In genomic region chr19:45340232-45340898, GRCh38 we compare ENCODE assay signal across 9 cellular contexts. TPM values are rescaled to one million over a fixed set of nuclear protein-coding genes. Genes with fewer than 3 reads are reported as not detected.
A peak's percentile ranks its signal among the peaks of the same experiment; 100 is the strongest.
DNase-seq lines count a peak whose midpoint lies in the region; ATAC-seq, FAIRE-seq and TF ChIP-seq lines count a peak whose summit lies in the region.
"Had no signal": no experiment of that assay in that cellular context is flagged by ENCODE, and none has a peak within 500 bp of the region (broad histone marks: within the 10 kb centered on the region; RNA-seq: fewer than 3 reads in every experiment).

KLC3 (plus strand) TSS chr19:45340750; CDS start chr19:45345542, 4,792 bp downstream.

- no peak for TF ChIP-seq POLR2A in endothelial cell of umbilical vein (IDR thresholded peaks at IDR 0.05; ENCODE audit: low read depth, low read length)

- no peak for TF ChIP-seq CTCF in endothelial cell of umbilical vein (IDR thresholded peaks at IDR 0.05; ENCODE audit: extremely low read depth in 1 of 2, insufficient read depth in 1 of 2, low read depth in 1 of 2, low read length in 2 of 2)
- TF ChIP-seq CTCF in parathyroid adenoma (IDR thresholded peaks at IDR 0.05), result no peak

- no peak within 1 kb of the TSS for H3K9ac ChIP-seq in endothelial cell of umbilical vein (replicated peaks; ENCODE audit: extremely low read depth, insufficient read depth, low read length)
- H3K9ac ChIP-seq in parathyroid adenoma, result no peak within 1 kb of the TSS

- H3K4me1 Mint-ChIP-seq in activated CD4-positive, alpha-beta T cell treated with anti-CD3 and anti-CD28 coated beads for 36 hours, result peaks cover 6% of the 10 kb centered on the region

- H3K27ac Mint-ChIP-seq in activated CD4-positive, alpha-beta T cell treated with anti-CD3 and anti-CD28 coated beads for 36 hours, result no peak within 1 kb of the TSS

- H3K27me3 Mint-ChIP-seq in activated CD4-positive, alpha-beta T cell treated with anti-CD3 and anti-CD28 coated beads for 36 hours, result peaks cover 18% of the 10 kb centered on the region

- intact Hi-C loops in activated CD4-positive, alpha-beta T cell treated with anti-CD3 and anti-CD28 coated beads for 36 hours (cut with DNase I, micrococcal nuclease), result loop anchor here in 1 of 2 experiments (1.0 kb wide), 1 partner anchor 30 kb away; the partner anchor contains the start of gene ERCC2
- intact Hi-C loops in endothelial cell of umbilical vein (cut with micrococcal nuclease), result no loop called here

- H3K9me3 ChIP-seq in endothelial cell of umbilical vein (replicated peaks; ENCODE audit: control insufficient read depth, insufficient read depth, low read length), result no peaks in the 10 kb centered on the region
- H3K9me3 ChIP-seq in parathyroid adenoma (ENCODE audit: control insufficient read depth, low read length), result no peaks in the 10 kb centered on the region
- no peaks in the 10 kb centered on the region for H3K9me3 ChIP-seq in MG63

- H3K27ac ChIP-seq in endothelial cell of umbilical vein (ENCODE audit: insufficient read depth, low read depth, low read length) (no peak within 1 kb of the TSS), parathyroid adenoma (no peak within 1 kb of the TSS)

- H2AFZ ChIP-seq in endothelial cell of umbilical vein (ENCODE audit: low read depth, low read length) (no peak within 1 kb of the TSS), parathyroid adenoma (peak within 1 kb of the TSS; percentile 87)

- peak within 1 kb of the TSS; percentile 25 for H3K4me3 Mint-ChIP-seq in activated CD4-positive, alpha-beta T cell treated with anti-CD3 and anti-CD28 coated beads for 36 hours

- DNase-seq in NCI-H2029 (lab: John Stamatoyannopoulos, UW), result peak; percentile 9
- DNase-seq in NCI-H2029 treated with DMSO at 0.1 percent for 48 hours (lab: John Stamatoyannopoulos, UW), result no peak
- DNase-seq in activated CD4-positive, alpha-beta T cell treated with anti-CD3 and anti-CD28 coated beads for 36 hours, result peak; percentile 65
- DNase-seq in endothelial cell of umbilical vein (ENCODE audit: low read depth, low spot score), result no peak
- no peak for DNase-seq in SIG-M5 (lab: John Stamatoyannopoulos, UW)
- no peak for DNase-seq in MG63
- no peak for DNase-seq in globus pallidus (ENCODE audit: low spot score)

- no peaks in the 10 kb centered on the region for H3K9me1 ChIP-seq in endothelial cell of umbilical vein (replicated peaks; ENCODE audit: control insufficient read depth, extremely low read depth, insufficient read depth, low read length)

- dilution Hi-C loops in endothelial cell of umbilical vein (cut with MboI; ENCODE audit: extremely low pct_ligation_motif_present, low sequenced_read_pairs), result no loop called here

- POLR2A ChIA-PET in activated CD4-positive, alpha-beta T cell treated with anti-CD3 and anti-CD28 coated beads for 36 hours (lab: Charles Lee), result interaction anchor here (0.6 kb wide), 1 partner anchor 326 kb away, joined by 7 read pairs; no protein-coding TSS in a partner anchor
- POLR2A ChIA-PET in endothelial cell of umbilical vein (lab: Charles Lee), result no interaction called here

- peaks cover 5% of the 10 kb centered on the region for H3K4me1 ChIP-seq in endothelial cell of umbilical vein (ENCODE audit: control insufficient read depth, extremely low read depth, insufficient read depth, low read length)
- no peaks in the 10 kb centered on the region for H3K4me1 ChIP-seq in parathyroid adenoma

- H4K20me1 ChIP-seq in endothelial cell of umbilical vein (replicated peaks; ENCODE audit: control insufficient read depth, extremely low read depth, insufficient read depth, low read length), result no peaks in the 10 kb centered on the region

- H3K36me3 ChIP-seq in endothelial cell of umbilical vein (ENCODE audit: control insufficient read depth in 2 of 2, extremely low read depth in 1 of 2, insufficient read depth in 2 of 2, low read length in 2 of 2) (no peaks in the 10 kb centered on the region), parathyroid adenoma (ENCODE audit: control insufficient read depth, insufficient read depth, low read length) (no peaks in the 10 kb centered on the region), MG63 (no peaks in the 10 kb centered on the region)

- no peaks in the 10 kb centered on the region for H3K36me3 Mint-ChIP-seq in activated CD4-positive, alpha-beta T cell treated with anti-CD3 and anti-CD28 coated beads for 36 hours (ENCODE audit: low read depth)

- H3K79me2 ChIP-seq in endothelial cell of umbilical vein (ENCODE audit: control insufficient read depth, insufficient read depth, low read length) (no peaks in the 10 kb centered on the region), parathyroid adenoma (no peaks in the 10 kb centered on the region)

- H3K9me3 Mint-ChIP-seq in activated CD4-positive, alpha-beta T cell treated with anti-CD3 and anti-CD28 coated beads for 36 hours (ENCODE audit: low read depth), result no peaks in the 10 kb centered on the region

- BruUV-seq in endothelial cell of umbilical vein (replicated peaks; lab: Mats Ljungman, UMichigan), result no TSS peak

- H3K4me3 ChIP-seq in endothelial cell of umbilical vein (replicated peaks in 1 of 3; ENCODE audit: insufficient read depth in 1 of 3, low read depth in 1 of 3, low read length in 3 of 3), result no peak within 1 kb of the TSS
- peak within 1 kb of the TSS; percentile 69 for H3K4me3 ChIP-seq in parathyroid adenoma (ENCODE audit: low read depth, low read length)
- no peak within 1 kb of the TSS for H3K4me3 ChIP-seq in MG63

- H3K4me2 ChIP-seq in endothelial cell of umbilical vein (ENCODE audit: insufficient read depth, low read length), result peak within 1 kb of the TSS; percentile 10
- H3K4me2 ChIP-seq in parathyroid adenoma (ENCODE audit: low read length), result peak within 1 kb of the TSS; percentile 69

- H3K27me3 ChIP-seq in endothelial cell of umbilical vein (ENCODE audit: control insufficient read depth in 2 of 2, insufficient read depth in 2 of 2, low read length in 2 of 2), result peaks cover 5% of the 10 kb centered on the region in 2 experiments
- H3K27me3 ChIP-seq in parathyroid adenoma (ENCODE audit: control insufficient read depth, insufficient read depth, low read length), result no peaks in the 10 kb centered on the region
- 0 out of 2 replicates have a peak, but pooled peaks cover 5% of the 10 kb centered on the region for H3K27me3 ChIP-seq in MG63

- CTCF ChIA-PET in activated CD4-positive, alpha-beta T cell treated with anti-CD3 and anti-CD28 coated beads for 36 hours (lab: Charles Lee), result interaction anchor here (1.8 to 2.8 kb wide), 2 partner anchors 91 to 616 kb away, joined by 4 to 13 read pairs; no protein-coding TSS in a partner anchor
- CTCF ChIA-PET in endothelial cell of umbilical vein (lab: Charles Lee), result interaction anchor here (2.0 kb wide), 1 partner anchor 162 kb away, joined by 8 read pairs; the partner anchor contains the start of genes BLOC1S3 and TRAPPC6A

- no peak for FAIRE-seq in endothelial cell of umbilical vein (lab: Jason Lieb, UNC)

- ATAC-seq in activated CD4-positive, alpha-beta T cell treated with anti-CD3 and anti-CD28 coated beads for 36 hours, result peak; percentile 29

TF ChIP-seq in endothelial cell of umbilical vein, 7 proteins besides CTCF, POLR2A, EP300 and RAD21:
- TF ChIP-seq EZH2 (IDR thresholded peaks at IDR 0.05; ENCODE audit: borderline replicate concordance, low read depth, low read length, severe bottlenecking) (no peak), POLR2AphosphoS5 (IDR thresholded peaks at IDR 0.05; ENCODE audit: insufficient read depth, low read depth, low read length) (no peak), JUN (IDR thresholded peaks at IDR 0.05; ENCODE audit: borderline replicate concordance, insufficient read depth, insufficient read length, low read depth) (no peak), FOS (IDR thresholded peaks at IDR 0.05; ENCODE audit: borderline replicate concordance, insufficient read depth, low read length) (no peak), MAX (IDR thresholded peaks at IDR 0.05; ENCODE audit: insufficient read depth, insufficient read length) (no peak), MYC (IDR thresholded peaks at IDR 0.05; ENCODE audit: low read depth, low read length) (no peak), GATA2 (IDR thresholded peaks at IDR 0.05; ENCODE audit: insufficient read depth, insufficient read length, low read depth, low read length) (no peak)

RNA-seq across cellular contexts. Expression of gene KLC3, which starts in this region (rescaled TPM):
- under 1 TPM; 0.11 to 0.14 TPM for total RNA-seq in activated CD4-positive, alpha-beta T cell treated with anti-CD3 and anti-CD28 coated beads for 36 hours
- not detected in 2 replicates for total RNA-seq in endothelial cell of umbilical vein
- polyA plus RNA-seq in endothelial cell of umbilical vein, result not detected in 2 replicates
- not detected in 2 replicates for polyA plus RNA-seq in endothelial cell of umbilical vein (2011; cell fraction: cytosol; rRNA removed)
- polyA plus RNA-seq in endothelial cell of umbilical vein (2011; cell fraction: nucleus; rRNA removed), result not detected in 2 replicates
- polyA plus RNA-seq in endothelial cell of umbilical vein (2012), result not detected in 2 replicates
- 0.11 TPM in 1 of 2 replicates, not detected in the other for polyA minus RNA-seq in endothelial cell of umbilical vein
- polyA minus RNA-seq in endothelial cell of umbilical vein (2011; cell fraction: cytosol; rRNA and poly(A)+ RNA removed), result not detected
- polyA minus RNA-seq in endothelial cell of umbilical vein (2011; cell fraction: nucleus; rRNA and poly(A)+ RNA removed), result not detected in 2 replicates
- not detected in 2 replicates for total RNA-seq in MG63 (2014; rRNA removed; shearing (Covaris generic); ENCODE audit: low replicate concordance)
- total RNA-seq: T-helper 1 cell treated with Interleukin-12 subunit alpha and Interleukin-12 subunit beta and Interleukin-4 antibody, amounts not matched to agents 30 ng/mL and 1 ng/mL, for 36 hours had no signal

Comparison
In these comparisons a context has a peak if more than half of its experiments do, and no peak if none do; other contexts are left out.
1. Peak in DNase-seq and ATAC-seq in activated CD4-positive, alpha-beta T cell treated with anti-CD3 and anti-CD28 coated beads for 36 hours; RNA of the gene not detected or under 1 TPM.